In genomic region chrX:117995378-117995777, GRCh38 we compare ENCODE assay signal across 14 cellular contexts.
DNase-seq lines count a peak whose midpoint lies in the region; ATAC-seq and TF ChIP-seq lines count a peak whose summit lies in the region.
"Had no signal": no experiment of that assay in that cellular context is flagged by ENCODE, and none has a peak within 500 bp of the region (broad histone marks: within the 10 kb centered on the region; RNA-seq: fewer than 3 reads in every experiment).

No MANE protein-coding gene starts in this region.

- no TSS peak for BruUV-seq in MCF 10A (replicated peaks; lab: Mats Ljungman, UMichigan)

- no peak overlapping the region for H3K27ac ChIP-seq in breast epithelium
- peak overlapping the region; percentile 55 for H3K27ac ChIP-seq in RWPE2 (ENCODE audit: poor library complexity, severe bottlenecking)
- H3K27ac ChIP-seq: BLaER1 treated with 17β-estradiol and CSF1 and Interleukin-3, amounts not matched to agents 10 nM and 100 nM; GM23248; HL-60 had no signal

- POLR2A ChIA-PET in MCF 10A (lab: Yijun Ruan, JAX), result no interaction called here

- TF ChIP-seq CTCF in MCF 10A (IDR thresholded peaks at IDR 0.05; ENCODE audit: unreplicated experiment) (no peak), breast epithelium (IDR thresholded peaks at IDR 0.05) (no peak), RWPE2 (IDR thresholded peaks at IDR 0.05; ENCODE audit: poor library complexity, severe bottlenecking) (no peak), epithelial cell of esophagus (IDR thresholded peaks at IDR 0.05; ENCODE audit: insufficient read depth, low read depth, low read length, missing control alignments) (no peak)

- H3K27me3 ChIP-seq in breast epithelium, result no peaks in the 10 kb centered on the region
- H3K27me3 ChIP-seq in RWPE2 (ENCODE audit: insufficient read depth, poor library complexity, severe bottlenecking), result no peaks in the 10 kb centered on the region
- H3K27me3 ChIP-seq: BLaER1 treated with 17β-estradiol and CSF1 and Interleukin-3, amounts not matched to agents 10 nM and 100 nM had no signal

- TF ChIP-seq POLR2A in breast epithelium (IDR thresholded peaks at IDR 0.05), result no peak

- intact Hi-C loops in MCF 10A (cut with micrococcal nuclease), result loop anchor here (5.0 kb wide), 1 partner anchor 607 kb away; no protein-coding TSS in a partner anchor
- intact Hi-C loops in breast epithelium (cut with DNase I; ENCODE audit: low total_unique reads), result no loop called here

- CTCF ChIA-PET in MCF 10A (lab: Yijun Ruan, JAX), result interaction anchor here (0.7 to 2.5 kb wide), 5 partner anchors 10 to 262 kb away, joined by 3 to 17 read pairs (median 6); no protein-coding TSS in a partner anchor

- H3K4me3 ChIP-seq in breast epithelium (no peak overlapping the region), RWPE2 (ENCODE audit: severe bottlenecking) (no peak overlapping the region), epithelial cell of esophagus (ENCODE audit: low read length) (no peak overlapping the region)
- H3K4me3 ChIP-seq: BLaER1 treated with 17β-estradiol and CSF1 and Interleukin-3, amounts not matched to agents 10 nM and 100 nM; GM23248 had no signal

- H3K9me3 ChIP-seq in breast epithelium (no peaks in the 10 kb centered on the region), RWPE2 (ENCODE audit: severe bottlenecking) (no peaks in the 10 kb centered on the region)
- H3K9me3 ChIP-seq: BLaER1 treated with 17β-estradiol and CSF1 and Interleukin-3, amounts not matched to agents 10 nM and 100 nM had no signal

- no peak overlapping the region for H3K27ac Mint-ChIP-seq in MCF 10A (ENCODE audit: low read depth, unreplicated experiment)
- H3K27ac Mint-ChIP-seq: CD4-positive, CD25-positive, alpha-beta regulatory T cell had no signal

- H3K4me1 ChIP-seq in breast epithelium (no peaks in the 10 kb centered on the region), RWPE2 (ENCODE audit: insufficient read depth, poor library complexity, severe bottlenecking) (peaks cover 30% of the 10 kb centered on the region)
- H3K4me1 ChIP-seq: BLaER1 treated with 17β-estradiol and CSF1 and Interleukin-3, amounts not matched to agents 10 nM and 100 nM had no signal

- no peaks in the 10 kb centered on the region for H3K27me3 Mint-ChIP-seq in MCF 10A (ENCODE audit: insufficient read depth, unreplicated experiment)
- H3K27me3 Mint-ChIP-seq: CD4-positive, CD25-positive, alpha-beta regulatory T cell had no signal

- H3K36me3 ChIP-seq in breast epithelium (no peaks in the 10 kb centered on the region), RWPE2 (ENCODE audit: low read depth) (no peaks in the 10 kb centered on the region)
- H3K36me3 ChIP-seq: BLaER1 treated with 17β-estradiol and CSF1 and Interleukin-3, amounts not matched to agents 10 nM and 100 nM had no signal

- no peak overlapping the region for H3K4me3 Mint-ChIP-seq in MCF 10A (ENCODE audit: unreplicated experiment)
- H3K4me3 Mint-ChIP-seq: CD4-positive, CD25-positive, alpha-beta regulatory T cell had no signal

- DNase-seq in MCF 10A (ENCODE audit: unreplicated experiment), result peak; percentile 52
- no peak for DNase-seq in breast epithelium (ENCODE audit: low spot score in 2 of 2)
- DNase-seq in RWPE2 (ENCODE audit: low spot score), result no peak
- DNase-seq in epithelial cell of esophagus (ENCODE audit: low read depth), result peak; percentile 56
- DNase-seq in NCI-H2227 treated with DMSO at 0.1 percent for 48 hours (lab: John Stamatoyannopoulos, UW), result no peak
- DNase-seq in SHP77 (lab: John Stamatoyannopoulos, UW), result no peak
- DNase-seq: 8988T; ACHN; CD4-positive, CD25-positive, alpha-beta regulatory T cell; GM23248; H7 had no signal

- no peaks in the 10 kb centered on the region for H3K9me3 Mint-ChIP-seq in MCF 10A (ENCODE audit: unreplicated experiment)
- H3K9me3 Mint-ChIP-seq: CD4-positive, CD25-positive, alpha-beta regulatory T cell had no signal

- peaks cover 24% of the 10 kb centered on the region for H3K4me1 Mint-ChIP-seq in MCF 10A (ENCODE audit: insufficient read depth, unreplicated experiment)
- H3K4me1 Mint-ChIP-seq: CD4-positive, CD25-positive, alpha-beta regulatory T cell had no signal

- ATAC-seq in RWPE2 (ENCODE audit: low read depth) (no peak), GM21723 (IDR thresholded peaks at IDR 0.05; ENCODE audit: unreplicated experiment) (no peak)

- H3K36me3 Mint-ChIP-seq in MCF 10A (ENCODE audit: insufficient read depth, unreplicated experiment), result peaks cover 6% of the 10 kb centered on the region
- H3K36me3 Mint-ChIP-seq: CD4-positive, CD25-positive, alpha-beta regulatory T cell had no signal

Comparison
In these comparisons a context has a peak if more than half of its experiments do, and no peak if none do; other contexts are left out.
1. DNase-seq: peak in MCF 10A (single experiment) and epithelial cell of esophagus (single experiment); none in breast epithelium (0 of 2), RWPE2 (single experiment), NCI-H2227 treated with DMSO at 0.1 percent for 48 hours (single experiment) and SHP77 (0 of 2).